2 cellular contexts compared by ENCODE assay signal in the genomic region with DNA sequence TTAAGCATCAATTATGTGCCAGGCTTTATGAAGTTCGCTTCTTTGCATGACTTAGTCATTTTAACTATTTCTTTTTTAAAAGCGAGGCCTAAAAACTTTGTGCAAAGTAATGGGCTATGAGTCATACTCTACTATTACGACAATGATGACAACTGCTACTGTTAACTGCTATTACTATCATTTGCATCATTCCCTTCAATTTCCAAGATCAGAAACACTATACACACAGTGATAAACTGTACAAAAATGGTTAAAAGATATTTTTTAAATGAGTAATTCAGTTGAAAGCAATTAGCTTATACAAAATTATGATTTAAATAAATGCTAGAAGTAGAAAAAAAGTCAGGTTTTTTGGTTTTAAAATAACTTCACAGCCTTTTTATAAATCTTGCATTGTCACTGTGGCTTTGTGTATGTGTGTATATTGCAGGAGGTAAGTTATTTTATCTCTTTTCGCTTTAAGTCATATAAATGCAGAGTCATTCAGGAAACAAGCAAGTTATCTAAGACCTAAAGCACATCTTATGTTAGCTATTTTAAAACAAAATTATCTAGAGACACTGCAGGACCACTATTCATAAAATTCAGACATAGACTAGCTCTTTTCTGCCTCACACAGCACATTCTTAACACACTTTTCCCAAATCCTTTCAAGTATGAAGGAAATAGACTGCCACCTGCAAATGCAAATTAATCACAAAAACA.
TF ChIP-seq lines count a peak whose summit lies in the region.

No MANE protein-coding gene starts in this region.

TF ChIP-seq in A549, 52 proteins besides CTCF, POLR2A, EP300 and RAD21 (continued from another document and continues in another):
- TF ChIP-seq, protein P1, sequence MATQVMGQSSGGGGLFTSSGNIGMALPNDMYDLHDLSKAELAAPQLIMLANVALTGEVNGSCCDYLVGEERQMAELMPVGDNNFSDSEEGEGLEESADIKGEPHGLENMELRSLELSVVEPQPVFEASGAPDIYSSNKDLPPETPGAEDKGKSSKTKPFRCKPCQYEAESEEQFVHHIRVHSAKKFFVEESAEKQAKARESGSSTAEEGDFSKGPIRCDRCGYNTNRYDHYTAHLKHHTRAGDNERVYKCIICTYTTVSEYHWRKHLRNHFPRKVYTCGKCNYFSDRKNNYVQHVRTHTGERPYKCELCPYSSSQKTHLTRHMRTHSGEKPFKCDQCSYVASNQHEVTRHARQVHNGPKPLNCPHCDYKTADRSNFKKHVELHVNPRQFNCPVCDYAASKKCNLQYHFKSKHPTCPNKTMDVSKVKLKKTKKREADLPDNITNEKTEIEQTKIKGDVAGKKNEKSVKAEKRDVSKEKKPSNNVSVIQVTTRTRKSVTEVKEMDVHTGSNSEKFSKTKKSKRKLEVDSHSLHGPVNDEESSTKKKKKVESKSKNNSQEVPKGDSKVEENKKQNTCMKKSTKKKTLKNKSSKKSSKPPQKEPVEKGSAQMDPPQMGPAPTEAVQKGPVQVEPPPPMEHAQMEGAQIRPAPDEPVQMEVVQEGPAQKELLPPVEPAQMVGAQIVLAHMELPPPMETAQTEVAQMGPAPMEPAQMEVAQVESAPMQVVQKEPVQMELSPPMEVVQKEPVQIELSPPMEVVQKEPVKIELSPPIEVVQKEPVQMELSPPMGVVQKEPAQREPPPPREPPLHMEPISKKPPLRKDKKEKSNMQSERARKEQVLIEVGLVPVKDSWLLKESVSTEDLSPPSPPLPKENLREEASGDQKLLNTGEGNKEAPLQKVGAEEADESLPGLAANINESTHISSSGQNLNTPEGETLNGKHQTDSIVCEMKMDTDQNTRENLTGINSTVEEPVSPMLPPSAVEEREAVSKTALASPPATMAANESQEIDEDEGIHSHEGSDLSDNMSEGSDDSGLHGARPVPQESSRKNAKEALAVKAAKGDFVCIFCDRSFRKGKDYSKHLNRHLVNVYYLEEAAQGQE (IDR thresholded peaks at IDR 0.05), result no peak
- TF ChIP-seq KDM5A (IDR thresholded peaks at IDR 0.05), result no peak
- TF ChIP-seq RFX5 (IDR thresholded peaks at IDR 0.05), result no peak
- no peak for TF ChIP-seq CBX8 (IDR thresholded peaks at IDR 0.05)
- peak; percentile 33 for TF ChIP-seq MAFK (IDR thresholded peaks at IDR 0.05; ENCODE audit: partially characterized antibody)
- no peak for TF ChIP-seq ZFP36 (IDR thresholded peaks at IDR 0.05; ENCODE audit: borderline replicate concordance, partially characterized antibody)
- TF ChIP-seq JUNB (IDR thresholded peaks at IDR 0.05), result peak; percentile 89
- no peak for TF ChIP-seq EHMT2 (IDR thresholded peaks at IDR 0.05; ENCODE audit: low read depth)
- TF ChIP-seq HDAC2 (IDR thresholded peaks at IDR 0.05), result no peak
- no peak for TF ChIP-seq ZNF302 (CRISPR knock-in tag; IDR thresholded peaks at IDR 0.05)
- TF ChIP-seq FOSL2 (IDR thresholded peaks at IDR 0.05), result peak; percentile 87
- TF ChIP-seq FOSL2 (CRISPR knock-in tag; IDR thresholded peaks at IDR 0.05), result peak; percentile 98
- no peak for TF ChIP-seq ZC3H11A (IDR thresholded peaks at IDR 0.05)
- no peak for TF ChIP-seq POLR2AphosphoS2 (conservative IDR thresholded peaks at IDR 0.05; ENCODE audit: low read length)
- no peak for TF ChIP-seq GATA3 (IDR thresholded peaks at IDR 0.05; ENCODE audit: borderline replicate concordance)
- TF ChIP-seq EHF (CRISPR knock-in tag; IDR thresholded peaks at IDR 0.05), result no peak
- TF ChIP-seq KDM1A (IDR thresholded peaks at IDR 0.05; ENCODE audit: low read depth), result no peak
- TF ChIP-seq, protein P2, sequence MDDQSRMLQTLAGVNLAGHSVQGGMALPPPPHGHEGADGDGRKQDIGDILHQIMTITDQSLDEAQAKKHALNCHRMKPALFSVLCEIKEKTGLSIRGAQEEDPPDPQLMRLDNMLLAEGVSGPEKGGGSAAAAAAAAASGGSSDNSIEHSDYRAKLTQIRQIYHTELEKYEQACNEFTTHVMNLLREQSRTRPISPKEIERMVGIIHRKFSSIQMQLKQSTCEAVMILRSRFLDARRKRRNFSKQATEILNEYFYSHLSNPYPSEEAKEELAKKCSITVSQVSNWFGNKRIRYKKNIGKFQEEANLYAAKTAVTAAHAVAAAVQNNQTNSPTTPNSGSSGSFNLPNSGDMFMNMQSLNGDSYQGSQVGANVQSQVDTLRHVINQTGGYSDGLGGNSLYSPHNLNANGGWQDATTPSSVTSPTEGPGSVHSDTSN (IDR thresholded peaks at IDR 0.05), result no peak
- no peak for TF ChIP-seq MAZ (IDR thresholded peaks at IDR 0.05; ENCODE audit: borderline replicate concordance, low read depth, low read length)
- no peak for TF ChIP-seq RCOR1 (IDR thresholded peaks at IDR 0.05; ENCODE audit: low read depth, low read length)
- TF ChIP-seq, protein P3, sequence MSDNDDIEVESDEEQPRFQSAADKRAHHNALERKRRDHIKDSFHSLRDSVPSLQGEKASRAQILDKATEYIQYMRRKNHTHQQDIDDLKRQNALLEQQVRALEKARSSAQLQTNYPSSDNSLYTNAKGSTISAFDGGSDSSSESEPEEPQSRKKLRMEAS (IDR thresholded peaks at IDR 0.05), result no peak; the same call in 1 of the 2 replicates
- no peak for TF ChIP-seq TFCP2L1 (CRISPR knock-in tag; IDR thresholded peaks at IDR 0.05)
- TF ChIP-seq, protein P4, sequence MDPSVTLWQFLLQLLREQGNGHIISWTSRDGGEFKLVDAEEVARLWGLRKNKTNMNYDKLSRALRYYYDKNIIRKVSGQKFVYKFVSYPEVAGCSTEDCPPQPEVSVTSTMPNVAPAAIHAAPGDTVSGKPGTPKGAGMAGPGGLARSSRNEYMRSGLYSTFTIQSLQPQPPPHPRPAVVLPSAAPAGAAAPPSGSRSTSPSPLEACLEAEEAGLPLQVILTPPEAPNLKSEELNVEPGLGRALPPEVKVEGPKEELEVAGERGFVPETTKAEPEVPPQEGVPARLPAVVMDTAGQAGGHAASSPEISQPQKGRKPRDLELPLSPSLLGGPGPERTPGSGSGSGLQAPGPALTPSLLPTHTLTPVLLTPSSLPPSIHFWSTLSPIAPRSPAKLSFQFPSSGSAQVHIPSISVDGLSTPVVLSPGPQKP (IDR thresholded peaks at IDR 0.05; ENCODE audit: low read depth, low read length), result no peak
- TF ChIP-seq, protein P5, sequence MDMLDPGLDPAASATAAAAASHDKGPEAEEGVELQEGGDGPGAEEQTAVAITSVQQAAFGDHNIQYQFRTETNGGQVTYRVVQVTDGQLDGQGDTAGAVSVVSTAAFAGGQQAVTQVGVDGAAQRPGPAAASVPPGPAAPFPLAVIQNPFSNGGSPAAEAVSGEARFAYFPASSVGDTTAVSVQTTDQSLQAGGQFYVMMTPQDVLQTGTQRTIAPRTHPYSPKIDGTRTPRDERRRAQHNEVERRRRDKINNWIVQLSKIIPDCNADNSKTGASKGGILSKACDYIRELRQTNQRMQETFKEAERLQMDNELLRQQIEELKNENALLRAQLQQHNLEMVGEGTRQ (IDR thresholded peaks at IDR 0.05), result no peak
- TF ChIP-seq FOSB (CRISPR knock-in tag; IDR thresholded peaks at IDR 0.05), result no peak
- no peak for TF ChIP-seq CBX2 (IDR thresholded peaks at IDR 0.05; ENCODE audit: borderline replicate concordance, low read depth)
- TF ChIP-seq, protein P6, sequence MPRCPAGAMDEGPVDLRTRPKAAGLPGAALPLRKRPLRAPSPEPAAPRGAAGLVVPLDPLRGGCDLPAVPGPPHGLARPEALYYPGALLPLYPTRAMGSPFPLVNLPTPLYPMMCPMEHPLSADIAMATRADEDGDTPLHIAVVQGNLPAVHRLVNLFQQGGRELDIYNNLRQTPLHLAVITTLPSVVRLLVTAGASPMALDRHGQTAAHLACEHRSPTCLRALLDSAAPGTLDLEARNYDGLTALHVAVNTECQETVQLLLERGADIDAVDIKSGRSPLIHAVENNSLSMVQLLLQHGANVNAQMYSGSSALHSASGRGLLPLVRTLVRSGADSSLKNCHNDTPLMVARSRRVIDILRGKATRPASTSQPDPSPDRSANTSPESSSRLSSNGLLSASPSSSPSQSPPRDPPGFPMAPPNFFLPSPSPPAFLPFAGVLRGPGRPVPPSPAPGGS (IDR thresholded peaks at IDR 0.05), result no peak
- no peak for TF ChIP-seq TP53 (CRISPR knock-in tag; IDR thresholded peaks at IDR 0.05)

TF ChIP-seq in GM23338, 12 proteins besides CTCF, POLR2A, EP300 and RAD21 (continued from another document):
- TF ChIP-seq, protein P7, sequence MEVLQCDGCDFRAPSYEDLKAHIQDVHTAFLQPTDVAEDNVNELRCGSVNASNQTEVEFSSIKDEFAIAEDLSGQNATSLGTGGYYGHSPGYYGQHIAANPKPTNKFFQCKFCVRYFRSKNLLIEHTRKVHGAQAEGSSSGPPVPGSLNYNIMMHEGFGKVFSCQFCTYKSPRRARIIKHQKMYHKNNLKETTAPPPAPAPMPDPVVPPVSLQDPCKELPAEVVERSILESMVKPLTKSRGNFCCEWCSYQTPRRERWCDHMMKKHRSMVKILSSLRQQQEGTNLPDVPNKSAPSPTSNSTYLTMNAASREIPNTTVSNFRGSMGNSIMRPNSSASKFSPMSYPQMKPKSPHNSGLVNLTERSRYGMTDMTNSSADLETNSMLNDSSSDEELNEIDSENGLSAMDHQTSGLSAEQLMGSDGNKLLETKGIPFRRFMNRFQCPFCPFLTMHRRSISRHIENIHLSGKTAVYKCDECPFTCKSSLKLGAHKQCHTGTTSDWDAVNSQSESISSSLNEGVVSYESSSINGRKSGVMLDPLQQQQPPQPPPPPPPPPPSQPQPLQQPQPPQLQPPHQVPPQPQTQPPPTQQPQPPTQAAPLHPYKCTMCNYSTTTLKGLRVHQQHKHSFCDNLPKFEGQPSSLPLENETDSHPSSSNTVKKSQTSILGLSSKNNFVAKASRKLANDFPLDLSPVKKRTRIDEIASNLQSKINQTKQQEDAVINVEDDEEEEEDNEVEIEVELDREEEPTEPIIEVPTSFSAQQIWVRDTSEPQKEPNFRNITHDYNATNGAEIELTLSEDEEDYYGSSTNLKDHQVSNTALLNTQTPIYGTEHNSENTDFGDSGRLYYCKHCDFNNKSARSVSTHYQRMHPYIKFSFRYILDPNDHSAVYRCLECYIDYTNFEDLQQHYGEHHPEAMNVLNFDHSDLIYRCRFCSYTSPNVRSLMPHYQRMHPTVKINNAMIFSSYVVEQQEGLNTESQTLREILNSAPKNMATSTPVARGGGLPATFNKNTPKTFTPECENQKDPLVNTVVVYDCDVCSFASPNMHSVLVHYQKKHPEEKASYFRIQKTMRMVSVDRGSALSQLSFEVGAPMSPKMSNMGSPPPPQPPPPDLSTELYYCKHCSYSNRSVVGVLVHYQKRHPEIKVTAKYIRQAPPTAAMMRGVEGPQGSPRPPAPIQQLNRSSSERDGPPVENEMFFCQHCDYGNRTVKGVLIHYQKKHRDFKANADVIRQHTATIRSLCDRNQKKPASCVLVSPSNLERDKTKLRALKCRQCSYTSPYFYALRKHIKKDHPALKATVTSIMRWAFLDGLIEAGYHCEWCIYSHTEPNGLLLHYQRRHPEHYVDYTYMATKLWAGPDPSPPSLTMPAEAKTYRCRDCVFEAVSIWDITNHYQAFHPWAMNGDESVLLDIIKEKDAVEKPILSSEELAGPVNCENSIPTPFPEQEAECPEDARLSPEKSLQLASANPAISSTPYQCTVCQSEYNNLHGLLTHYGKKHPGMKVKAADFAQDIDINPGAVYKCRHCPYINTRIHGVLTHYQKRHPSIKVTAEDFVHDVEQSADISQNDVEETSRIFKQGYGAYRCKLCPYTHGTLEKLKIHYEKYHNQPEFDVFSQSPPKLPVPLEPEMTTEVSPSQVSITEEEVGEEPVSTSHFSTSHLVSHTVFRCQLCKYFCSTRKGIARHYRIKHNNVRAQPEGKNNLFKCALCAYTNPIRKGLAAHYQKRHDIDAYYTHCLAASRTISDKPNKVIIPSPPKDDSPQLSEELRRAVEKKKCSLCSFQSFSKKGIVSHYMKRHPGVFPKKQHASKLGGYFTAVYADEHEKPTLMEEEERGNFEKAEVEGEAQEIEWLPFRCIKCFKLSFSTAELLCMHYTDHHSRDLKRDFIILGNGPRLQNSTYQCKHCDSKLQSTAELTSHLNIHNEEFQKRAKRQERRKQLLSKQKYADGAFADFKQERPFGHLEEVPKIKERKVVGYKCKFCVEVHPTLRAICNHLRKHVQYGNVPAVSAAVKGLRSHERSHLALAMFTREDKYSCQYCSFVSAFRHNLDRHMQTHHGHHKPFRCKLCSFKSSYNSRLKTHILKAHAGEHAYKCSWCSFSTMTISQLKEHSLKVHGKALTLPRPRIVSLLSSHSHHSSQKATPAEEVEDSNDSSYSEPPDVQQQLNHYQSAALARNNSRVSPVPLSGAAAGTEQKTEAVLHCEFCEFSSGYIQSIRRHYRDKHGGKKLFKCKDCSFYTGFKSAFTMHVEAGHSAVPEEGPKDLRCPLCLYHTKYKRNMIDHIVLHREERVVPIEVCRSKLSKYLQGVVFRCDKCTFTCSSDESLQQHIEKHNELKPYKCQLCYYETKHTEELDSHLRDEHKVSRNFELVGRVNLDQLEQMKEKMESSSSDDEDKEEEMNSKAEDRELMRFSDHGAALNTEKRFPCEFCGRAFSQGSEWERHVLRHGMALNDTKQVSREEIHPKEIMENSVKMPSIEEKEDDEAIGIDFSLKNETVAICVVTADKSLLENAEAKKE (CRISPR knock-in tag; IDR thresholded peaks at IDR 0.05), result no peak
- TF ChIP-seq, protein P1 (IDR thresholded peaks at IDR 0.05; ENCODE audit: unreplicated experiment), result no peak
